Comparison of ENCODE assay signal across 8 cellular contexts in genomic region chrX:66728818-66729271, GRCh38.
A peak's percentile ranks its signal among the peaks of the same experiment; 100 is the strongest.
DNase-seq lines count a peak whose midpoint lies in the region; TF ChIP-seq lines count a peak whose summit lies in the region.

No MANE protein-coding gene starts in this region.

- H3K4me2 ChIP-seq in H9 (ENCODE audit: insufficient read depth, insufficient read length, low read length) (peak overlapping the region; percentile 49), mesenchymal stem cell (ENCODE audit: low read length, poor library complexity, severe bottlenecking) (peak overlapping the region; percentile 65)

- H2BK12ac ChIP-seq in H9 (ENCODE audit: insufficient read length, low read depth, low read length) (no peak overlapping the region), mesenchymal stem cell (ENCODE audit: low read length in 2 of 2) (no peak overlapping the region)

- H4K8ac ChIP-seq in H9 (replicated peaks; ENCODE audit: insufficient read length, low read depth, low read length), result no peak overlapping the region
- peak overlapping the region; percentile 49 for H4K8ac ChIP-seq in mesenchymal stem cell (ENCODE audit: low read length)

- H3K23me2 ChIP-seq in H9 (ENCODE audit: insufficient read length, low read depth, low read length, poor library complexity, severe bottlenecking), result no peaks in the 10 kb centered on the region

- H3K27ac Mint-ChIP-seq in H9, result peak overlapping the region; percentile 95 to 98 (median 97); a peak in 6 of 7 replicates

- no peak overlapping the region for H2BK20ac ChIP-seq in H9 (ENCODE audit: low read depth, low read length, poor library complexity, severe bottlenecking)

- H3K4me3 Mint-ChIP-seq in H9, result peak overlapping the region; percentile 90 to 94

- H3K79me2 ChIP-seq in H9 (ENCODE audit: insufficient read depth, low read length), result no peaks in the 10 kb centered on the region

- H3K79me1 ChIP-seq in H9 (ENCODE audit: insufficient read depth, low read depth, low read length, poor library complexity, severe bottlenecking), result no peaks in the 10 kb centered on the region
- H3K79me1 ChIP-seq in mesenchymal stem cell (replicated peaks; ENCODE audit: low read length, poor library complexity, severe bottlenecking), result no peaks in the 10 kb centered on the region

- H3K56ac ChIP-seq in H9 (ENCODE audit: insufficient read length, low read depth, low read length), result no peak overlapping the region

- H3K18ac ChIP-seq in H9 (ENCODE audit: insufficient read length, low read depth, low read length), result peak overlapping the region; percentile 90
- H3K18ac ChIP-seq in mesenchymal stem cell (ENCODE audit: low read depth in 1 of 2, low read length in 2 of 2), result peak overlapping the region in 1 of 2 experiments; percentile 52

- no peak overlapping the region for H4K5ac ChIP-seq in H9 (ENCODE audit: insufficient read length, low read depth, low read length)

- peak overlapping the region; percentile 79 for H2AFZ ChIP-seq in H9 (ENCODE audit: low read length)
- H2AFZ ChIP-seq in mesenchymal stem cell (ENCODE audit: low read depth, low read length), result peak overlapping the region; percentile 94

- H2BK120ac ChIP-seq in H9 (ENCODE audit: low read depth, low read length, poor library complexity, severe bottlenecking), result no peak overlapping the region
- no peak overlapping the region for H2BK120ac ChIP-seq in mesenchymal stem cell (ENCODE audit: low read depth, low read length)

- H3K14ac ChIP-seq in H9 (ENCODE audit: insufficient read depth, low read length) (peak overlapping the region; percentile 88), mesenchymal stem cell (ENCODE audit: low read length in 2 of 2) (peak overlapping the region in 1 of 2 experiments; percentile 79)

- no peaks in the 10 kb centered on the region for H4K20me1 ChIP-seq in H9 (ENCODE audit: control insufficient read depth, insufficient read depth, insufficient read length)

- H3K36me3 Mint-ChIP-seq in H9 (ENCODE audit: insufficient read depth in 1 of 3, low read depth in 3 of 3), result peaks cover 0 to 2% (median under 1%) of the 10 kb centered on the region in 3 experiments; a peak in 2 of 7 replicates

- TF ChIP-seq CTCF in H9 (conservative IDR thresholded peaks at IDR 0.05), result peak; percentile 76

- H3K9me3 ChIP-seq in H9 (ENCODE audit: control insufficient read depth, low read depth, low read length), result peaks cover 7% of the 10 kb centered on the region
- no peaks in the 10 kb centered on the region for H3K9me3 ChIP-seq in ectodermal cell (ENCODE audit: control insufficient read depth, low read length)
- H3K9me3 ChIP-seq in mesenchymal stem cell (ENCODE audit: control insufficient read depth, low read length), result no peaks in the 10 kb centered on the region

- H2BK5ac ChIP-seq in H9 (ENCODE audit: insufficient read length, low read length) (no peak overlapping the region), mesenchymal stem cell (ENCODE audit: low read depth, low read length, poor library complexity, severe bottlenecking) (no peak overlapping the region)

- peak; percentile 60 for DNase-seq in GM03348 (ENCODE audit: low spot score)
- peak; percentile 67 for DNase-seq in H9
- peak; percentile 20 for DNase-seq in NCI-H146 treated with DMSO at 0.1 percent for 48 hours (lab: John Stamatoyannopoulos, UW; ENCODE audit: unreplicated experiment)
- DNase-seq in activated CD4-positive, alpha-beta T cell treated with anti-CD3 and anti-CD28 coated beads, Interleukin-2, amount 50 U/mL, for 4 hours, result peak; percentile 21 to 27
- DNase-seq in mesenchymal stem cell, result peak; percentile 60
- peak; percentile 3 for DNase-seq in stimulated activated CD8-positive, alpha-beta memory T cell treated with anti-CD3 and anti-CD28 coated beads, Interleukin-12 subunit alpha, Interleukin-12 subunit beta, amount 100 ng/mL, for 24 hours (ENCODE audit: extremely low read depth)
- no peak for DNase-seq in NCI-H2107 (lab: John Stamatoyannopoulos, UW)

- H3K4ac ChIP-seq in H9 (ENCODE audit: low read depth, low read length) (no peak overlapping the region), mesenchymal stem cell (ENCODE audit: low read depth in 1 of 2, low read length in 2 of 2) (no peak overlapping the region)

- H3K27me3 ChIP-seq in H9 (ENCODE audit: insufficient read depth, low read length) (no peaks in the 10 kb centered on the region), ectodermal cell (ENCODE audit: control insufficient read depth, insufficient read depth, low read length, poor library complexity, severe bottlenecking) (no peaks in the 10 kb centered on the region), mesenchymal stem cell (ENCODE audit: control insufficient read depth in 1 of 2, insufficient read depth in 1 of 2, low read length in 2 of 2) (peaks cover 0 to under 1% of the 10 kb centered on the region in 2 experiments)

- no peaks in the 10 kb centered on the region for H3K4me1 ChIP-seq in H9 (ENCODE audit: insufficient read depth, low read length)
- H3K4me1 ChIP-seq in ectodermal cell (ENCODE audit: control insufficient read depth, insufficient read depth, low read length), result no peaks in the 10 kb centered on the region
- H3K4me1 ChIP-seq in mesenchymal stem cell (ENCODE audit: control insufficient read depth, insufficient read depth, low read depth, low read length), result no peaks in the 10 kb centered on the region

- no peak overlapping the region for H2AK5ac ChIP-seq in H9 (ENCODE audit: insufficient read length, low read length)
- H2AK5ac ChIP-seq in mesenchymal stem cell (ENCODE audit: low read length, severe bottlenecking), result no peak overlapping the region

- H3K4me3 ChIP-seq in ectodermal cell (ENCODE audit: insufficient read depth, low read depth, low read length) (peak overlapping the region; percentile 60), mesenchymal stem cell (ENCODE audit: insufficient read depth in 1 of 2, low read depth in 1 of 2, low read length in 2 of 2) (peak overlapping the region; percentile 69 to 88)

- no peaks in the 10 kb centered on the region for H3K4me1 Mint-ChIP-seq in H9

- H3K36me3 ChIP-seq in ectodermal cell (ENCODE audit: control insufficient read depth, insufficient read depth, low read length) (no peaks in the 10 kb centered on the region), mesenchymal stem cell (ENCODE audit: control insufficient read depth in 1 of 2, insufficient read depth in 2 of 2, low read depth in 1 of 2, low read length in 2 of 2) (no peaks in the 10 kb centered on the region)

- H3K27ac ChIP-seq in H9 (ENCODE audit: insufficient read length, low read depth, low read length) (no peak overlapping the region), ectodermal cell (ENCODE audit: insufficient read depth, low read depth, low read length, poor library complexity, severe bottlenecking) (no peak overlapping the region), mesenchymal stem cell (ENCODE audit: low read length, poor library complexity, severe bottlenecking) (no peak overlapping the region)

- H3K9me3 Mint-ChIP-seq in H9, result peaks cover 56 to 65% of the 10 kb centered on the region in 2 experiments

- 0 out of 2 replicates have a peak, but pooled peaks cover 1% of the 10 kb centered on the region for H3K27me3 Mint-ChIP-seq in H9 (ENCODE audit: low read depth)

- H3K9ac ChIP-seq in H9 (ENCODE audit: extremely low read depth, insufficient read length, low read length) (peak overlapping the region; percentile 78), mesenchymal stem cell (ENCODE audit: low read length) (peak overlapping the region; percentile 89)

- H4K91ac ChIP-seq in H9 (ENCODE audit: insufficient read length, low read depth, low read length) (no peak overlapping the region), mesenchymal stem cell (ENCODE audit: low read length) (no peak overlapping the region)

- H3K23ac ChIP-seq in H9 (ENCODE audit: insufficient read length, low read depth, low read length), result no peak overlapping the region
- H3K23ac ChIP-seq in mesenchymal stem cell (ENCODE audit: low read length in 2 of 2), result no peak overlapping the region

- H3T11ph ChIP-seq in H9 (ENCODE audit: low read length), result no peak overlapping the region

- no CpG with 5 or more reads among the region's 21 CpGs for WGBS in H9 (ENCODE audit: extremely low coverage, insufficient read length, low lambda C conversion rate)
- WGBS in ectodermal cell, 2 experiments, result 0 to 1% methylated on average over 21 of the region's 21 CpGs
- WGBS in mesenchymal stem cell, result 2% methylated on average over 21 of the region's 21 CpGs

- no peak overlapping the region for H2BK15ac ChIP-seq in H9 (ENCODE audit: low read depth, low read length)
- H2BK15ac ChIP-seq in mesenchymal stem cell (ENCODE audit: low read depth, poor library complexity, severe bottlenecking), result no peak overlapping the region
